In the genomic region with DNA sequence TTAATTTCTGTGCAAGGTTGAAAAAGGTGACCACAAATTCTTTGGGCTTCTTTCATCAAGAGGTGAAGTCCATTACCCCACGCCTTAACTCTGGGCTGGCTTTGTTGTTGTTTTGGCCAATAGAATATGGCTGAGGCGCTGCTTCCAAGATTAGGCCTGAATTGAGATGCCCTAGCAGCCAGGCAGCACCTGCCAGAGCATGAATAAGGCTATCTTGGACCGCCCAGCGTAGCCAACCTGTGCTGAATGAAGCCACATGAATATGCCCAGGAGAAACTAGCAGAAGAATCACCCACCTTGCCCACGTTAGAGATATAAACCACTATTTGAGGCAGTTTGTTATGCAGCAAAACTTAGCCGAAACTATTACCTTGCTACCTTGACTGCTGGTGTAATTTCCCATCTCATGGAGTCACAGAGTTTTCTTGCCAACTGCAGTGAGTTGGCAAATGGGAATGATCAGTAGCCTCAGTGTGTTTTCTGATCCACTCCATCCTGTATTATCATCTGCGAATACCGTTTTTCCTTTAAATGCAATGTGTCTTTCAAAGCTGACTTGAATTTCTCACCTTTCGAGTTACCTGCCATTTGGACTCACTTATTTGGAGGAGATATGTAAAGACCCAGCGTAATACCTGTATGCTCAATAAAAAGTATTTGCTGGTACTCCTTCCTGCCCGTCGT, we compare ENCODE assay signal across 6 cellular contexts. TPM values are rescaled to one million over a fixed set of nuclear protein-coding genes. Genes with fewer than 3 reads are reported as not detected.
A peak's percentile ranks its signal among the peaks of the same experiment; 100 is the strongest.
DNase-seq lines count a peak whose midpoint lies in the region; ATAC-seq, FAIRE-seq and TF ChIP-seq lines count a peak whose summit lies in the region.

No MANE protein-coding gene starts in this region.

- peak overlapping the region; percentile 87 for H3K4me3 Mint-ChIP-seq in osteocyte (ENCODE audit: unreplicated experiment)

- H3K36me3 ChIP-seq in bronchial epithelial cell (ENCODE audit: control insufficient read depth, insufficient read depth, low read length) = no peaks in the 10 kb centered on the region

- no peaks in the 10 kb centered on the region for H3K27me3 ChIP-seq in bronchial epithelial cell (ENCODE audit: control insufficient read depth, insufficient read depth, low read length)

- H3K4me3 ChIP-seq in bronchial epithelial cell (ENCODE audit: low read depth, low read length) = peak overlapping the region; percentile 68

- no peak for TF ChIP-seq CTCF in bronchial epithelial cell (IDR thresholded peaks at IDR 0.05; ENCODE audit: insufficient read depth, low read length, severe bottlenecking)
- no peak for TF ChIP-seq CTCF in osteocyte (IDR thresholded peaks at IDR 0.05)

- no peaks in the 10 kb centered on the region for H3K27me3 Mint-ChIP-seq in osteocyte (ENCODE audit: unreplicated experiment)

- peaks cover 21% of the 10 kb centered on the region for H3K4me1 Mint-ChIP-seq in osteocyte (ENCODE audit: unreplicated experiment)

- peak overlapping the region; percentile 92 for H3K27ac Mint-ChIP-seq in osteocyte (ENCODE audit: unreplicated experiment)

- no peak for ATAC-seq in GM19035 (IDR thresholded peaks at IDR 0.05; ENCODE audit: unreplicated experiment)
- no peak for ATAC-seq in GM21529 (IDR thresholded peaks at IDR 0.05; ENCODE audit: unreplicated experiment)
- ATAC-seq in GM21723 (IDR thresholded peaks at IDR 0.05; ENCODE audit: unreplicated experiment) = no peak

- H3K9me3 Mint-ChIP-seq in osteocyte (ENCODE audit: unreplicated experiment) = no peaks in the 10 kb centered on the region

- DNase-seq in HPDE6-E6E7 (ENCODE audit: extremely low spot score) (peak; percentile 10), bronchial epithelial cell (ENCODE audit: low read depth) (peak; percentile 22), osteocyte (ENCODE audit: extremely low spot score, unreplicated experiment) (no peak)

- peaks cover 6% of the 10 kb centered on the region for H3K36me3 Mint-ChIP-seq in osteocyte (ENCODE audit: unreplicated experiment)

- FAIRE-seq in bronchial epithelial cell (lab: Jason Lieb, UNC) = no peak

RNA-seq across cellular contexts. Expression of gene TSGA10, which starts 0.7 kb away (rescaled TPM):
- total RNA-seq in bronchial epithelial cell (3.4 and 8.4 TPM in 2 replicates), osteocyte (3.1 and 3.6 TPM in 2 replicates)

RNA-seq across cellular contexts. Expression of gene LIPT1, which starts 0.7 kb away (rescaled TPM):
- total RNA-seq in bronchial epithelial cell (4.2 and 4.5 TPM in 2 replicates), osteocyte (4.9 and 6.3 TPM in 2 replicates)

RNA-seq across cellular contexts. Expression of gene C2orf15, which starts 12.6 kb away (rescaled TPM):
- total RNA-seq in bronchial epithelial cell (0.90 and 1.1 TPM in 2 replicates), osteocyte (0.26 TPM in 1 of 2 replicates, not detected in the other)

RNA-seq across cellular contexts. Expression of gene MITD1, which starts 26.8 kb away (rescaled TPM):
- total RNA-seq in bronchial epithelial cell = 17.9 and 32.0 TPM in 2 replicates
- total RNA-seq in osteocyte = 22.6 and 23.2 TPM in 2 replicates

RNA-seq across cellular contexts. Expression of gene MRPL30, which starts 26.9 kb away (rescaled TPM):
- total RNA-seq in bronchial epithelial cell = 21.5 and 22.6 TPM in 2 replicates
- 23.1 and 25.5 TPM in 2 replicates for total RNA-seq in osteocyte
